Comparison of ENCODE assay signal across 1 cellular context in the genomic region with DNA sequence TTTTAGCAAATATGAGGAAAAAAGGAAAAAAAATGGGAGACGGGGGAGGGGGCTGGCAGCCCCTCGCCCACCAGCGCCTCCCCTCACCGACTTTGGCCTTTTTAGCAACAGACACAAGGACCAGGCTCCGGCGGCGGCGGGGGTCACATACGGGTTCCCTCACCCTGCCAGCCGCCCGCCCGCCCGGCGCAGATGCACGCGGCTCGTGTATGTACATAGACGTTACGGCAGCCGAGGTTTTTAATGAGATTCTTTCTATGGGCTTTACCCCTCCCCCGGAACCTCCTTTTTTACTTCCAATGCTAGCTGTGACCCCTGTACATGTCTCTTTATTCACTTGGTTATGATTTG.
TF ChIP-seq lines count a peak whose summit lies in the region.

No MANE protein-coding gene starts in this region.

TF ChIP-seq in HepG2, 621 proteins besides CTCF, POLR2A, EP300 and RAD21:
- TF ChIP-seq, protein P1, sequence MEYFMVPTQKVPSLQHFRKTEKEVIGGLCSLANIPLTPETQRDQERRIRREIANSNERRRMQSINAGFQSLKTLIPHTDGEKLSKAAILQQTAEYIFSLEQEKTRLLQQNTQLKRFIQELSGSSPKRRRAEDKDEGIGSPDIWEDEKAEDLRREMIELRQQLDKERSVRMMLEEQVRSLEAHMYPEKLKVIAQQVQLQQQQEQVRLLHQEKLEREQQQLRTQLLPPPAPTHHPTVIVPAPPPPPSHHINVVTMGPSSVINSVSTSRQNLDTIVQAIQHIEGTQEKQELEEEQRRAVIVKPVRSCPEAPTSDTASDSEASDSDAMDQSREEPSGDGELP (IDR thresholded peaks at IDR 0.05; ENCODE audit: borderline replicate concordance, low read depth), result no peak
- TF ChIP-seq RBM22 (optimal IDR thresholded peaks at IDR 0.05; ENCODE audit: low read length), result peak; percentile 33
- TF ChIP-seq RBFOX2 (IDR thresholded peaks at IDR 0.05; ENCODE audit: low read depth, low read length), result 0 out of 2 replicates have a peak, but pooled peaks have one; percentile 33
TF ChIP-seq in HepG2: peak in this region for 2.
